10 cellular contexts compared by ENCODE assay signal in the genomic region with DNA sequence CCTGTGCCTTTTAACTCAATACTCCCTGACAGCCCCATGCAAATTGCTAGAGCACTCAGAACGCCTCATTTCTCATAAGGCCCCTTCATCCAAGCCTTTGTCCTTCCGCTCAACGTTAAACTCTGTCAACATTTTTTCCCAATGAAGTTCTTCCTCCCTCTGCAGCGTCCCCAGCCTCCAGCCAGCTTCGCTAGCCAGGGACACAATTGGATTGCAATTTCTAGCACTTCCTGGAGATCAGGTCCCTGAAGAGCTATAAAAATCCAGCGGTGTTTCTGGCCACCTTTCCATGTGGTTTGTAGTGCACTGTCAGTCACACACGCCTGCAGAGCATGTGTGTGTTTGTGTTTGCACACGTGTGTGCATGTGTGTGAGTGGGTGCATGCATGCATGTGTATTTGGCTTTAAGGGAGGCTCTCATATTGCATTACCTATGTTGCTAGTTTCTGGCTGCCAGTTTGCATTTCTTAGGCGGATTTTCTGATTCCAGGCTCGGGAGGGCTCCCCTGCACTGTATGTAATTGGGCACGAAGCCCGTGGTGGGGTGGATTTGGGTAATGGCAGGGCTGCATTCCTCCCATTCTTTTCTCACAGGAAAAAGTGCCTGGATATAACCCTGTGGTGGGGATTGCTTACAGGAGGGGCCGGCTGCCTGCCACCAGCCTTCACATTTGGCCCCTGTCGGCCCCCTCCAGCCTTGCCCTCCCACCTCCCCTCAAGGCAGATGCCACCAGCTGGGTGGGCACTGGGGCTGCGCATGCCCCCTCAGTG.
A peak's percentile ranks its signal among the peaks of the same experiment; 100 is the strongest.
DNase-seq lines count a peak whose midpoint lies in the region; ATAC-seq, FAIRE-seq and TF ChIP-seq lines count a peak whose summit lies in the region.
"Had no signal": no experiment of that assay in that cellular context is flagged by ENCODE, and none has a peak within 500 bp of the region (broad histone marks: within the 10 kb centered on the region; RNA-seq: fewer than 3 reads in every experiment).

No MANE protein-coding gene starts in this region.

- peak; percentile 17 for FAIRE-seq in urothelium cell line (lab: Jason Lieb, UNC)

- no peaks in the 10 kb centered on the region for H3K27me3 ChIP-seq in brain microvascular endothelial cell (replicated peaks)

- DNase-seq in brain microvascular endothelial cell, result no peak
- DNase-seq in iPS-NIHi7 (ENCODE audit: extremely low spot score), result peak; percentile 51
- peak; percentile 73 for DNase-seq in urothelium cell line (ENCODE audit: low spot score)
- DNase-seq in putamen (ENCODE audit: low spot score), result no peak
- DNase-seq in GM19240 (ENCODE audit: insufficient read length, low spot score), result no peak
- DNase-seq: KBM-7, NCI-H748 treated with DMSO at 0.1 percent for 48 hours had no signal

- peak overlapping the region; percentile 12 for H3K27ac ChIP-seq in brain microvascular endothelial cell
- H3K27ac ChIP-seq: parathyroid adenoma had no signal

- no peaks in the 10 kb centered on the region for H3K36me3 ChIP-seq in brain microvascular endothelial cell (replicated peaks)

- no peak for TF ChIP-seq EP300 in Ishikawa (IDR thresholded peaks at IDR 0.05; ENCODE audit: borderline replicate concordance)

- TF ChIP-seq CTCF in brain microvascular endothelial cell (IDR thresholded peaks at IDR 0.05; ENCODE audit: low read depth, low read length, missing control alignments), result no peak

- in situ Hi-C loops in brain microvascular endothelial cell (cut with HindIII; ENCODE audit: low pct_ligation_motif_present, low sequenced_read_pairs), result no loop called here

- ATAC-seq in HG03469 (IDR thresholded peaks at IDR 0.05; ENCODE audit: unreplicated experiment), result no peak

- peak; percentile 22; the same call in 1 of the 2 replicates for TF ChIP-seq RAD21 in Ishikawa (IDR thresholded peaks at IDR 0.05; ENCODE audit: low read depth)

- no peak overlapping the region for H3K4me3 ChIP-seq in brain microvascular endothelial cell (ENCODE audit: low read depth, low read length)

TF ChIP-seq in Ishikawa, 13 proteins besides CTCF, POLR2A, EP300 and RAD21:
- 0 out of 2 replicates have a peak, but pooled peaks have one; percentile 44 for TF ChIP-seq ZBTB7A (IDR thresholded peaks at IDR 0.05; ENCODE audit: low read depth)
- no peak for TF ChIP-seq TAF1 (IDR thresholded peaks at IDR 0.05; ENCODE audit: low read depth)
- peak; percentile 68 for TF ChIP-seq TEAD4 (IDR thresholded peaks at IDR 0.05)
- no peak for TF ChIP-seq YY1 (IDR thresholded peaks at IDR 0.05; ENCODE audit: low read depth)
- peak; percentile 62; the same call in 1 of the 2 replicates for TF ChIP-seq NFIC (IDR thresholded peaks at IDR 0.05)

Comparison
In these comparisons a context has a peak if more than half of its experiments do, and no peak if none do; other contexts are left out.
1. DNase-seq: peak in iPS-NIHi7 (single experiment) and urothelium cell line (single experiment); none in brain microvascular endothelial cell (single experiment), putamen (single experiment) and GM19240 (single experiment).